8 cellular contexts compared by ENCODE assay signal in genomic region chr6:161748535-161749386, GRCh38.
A peak's percentile ranks its signal among the peaks of the same experiment; 100 is the strongest.
DNase-seq lines count a peak whose midpoint lies in the region; ATAC-seq and TF ChIP-seq lines count a peak whose summit lies in the region.

No MANE protein-coding gene starts in this region.

- intact Hi-C loops in Right ventricle myocardium inferior (cut with DNase I), result no loop called here
- intact Hi-C loops in cardiac septum (cut with DNase I), result no loop called here

- TF ChIP-seq CTCF in foreskin keratinocyte (conservative IDR thresholded peaks at IDR 0.05), result peak; percentile 57
- TF ChIP-seq CTCF in retinal pigment epithelial cell (conservative IDR thresholded peaks at IDR 0.05; ENCODE audit: low read depth, low read length), result peak; percentile 68
- no peak for TF ChIP-seq CTCF in omental fat pad (IDR thresholded peaks at IDR 0.05)

- no peak overlapping the region for H3K4me3 ChIP-seq in retinal pigment epithelial cell (ENCODE audit: low read length)

- no peaks in the 10 kb centered on the region for H3K27me3 ChIP-seq in foreskin keratinocyte

- no peak overlapping the region for H3K27ac ChIP-seq in foreskin keratinocyte

- ATAC-seq in Right ventricle myocardium inferior (no peak), foreskin keratinocyte (peak; percentile 48), omental fat pad (ENCODE audit: low FRiP score) (no peak), GM21529 (IDR thresholded peaks at IDR 0.05; ENCODE audit: unreplicated experiment) (no peak)

- peaks cover 9% of the 10 kb centered on the region for H3K4me1 ChIP-seq in foreskin keratinocyte

- DNase-seq in Right ventricle myocardium inferior (ENCODE audit: missing footprints), result peak; percentile 68
- no peak for DNase-seq in cardiac septum (ENCODE audit: low spot score)
- peak; percentile 86 for DNase-seq in OCI-M1 (lab: John Stamatoyannopoulos, UW)
- DNase-seq in foreskin keratinocyte, result no peak
- no peak for DNase-seq in retinal pigment epithelial cell (ENCODE audit: low read depth)
- no peak for DNase-seq in omental fat pad (ENCODE audit: low spot score)
- DNase-seq in NCI-H1417 treated with DMSO at 0.1 percent for 48 hours (lab: John Stamatoyannopoulos, UW), result no peak

Comparison
In these comparisons a context has a peak if more than half of its experiments do, and no peak if none do; other contexts are left out.
1. DNase-seq: peak in Right ventricle myocardium inferior (single experiment) and OCI-M1 (single experiment); none in cardiac septum (single experiment), foreskin keratinocyte (0 of 2), retinal pigment epithelial cell (single experiment), omental fat pad (single experiment) and NCI-H1417 treated with DMSO at 0.1 percent for 48 hours (single experiment).
2. CTCF ChIP-seq: peak in foreskin keratinocyte (single experiment) and retinal pigment epithelial cell (single experiment); none in omental fat pad (0 of 3).